In genomic region chr11:118911880-118912741, GRCh38 we compare ENCODE assay signal across 8 cellular contexts. TPM values are rescaled to one million over a fixed set of nuclear protein-coding genes. Genes with fewer than 3 reads are reported as not detected.
DNase-seq lines count a peak whose midpoint lies in the region; ATAC-seq, FAIRE-seq and TF ChIP-seq lines count a peak whose summit lies in the region.

No MANE protein-coding gene starts in this region.

- peaks cover 69% of the 10 kb centered on the region for H3K4me1 Mint-ChIP-seq in MCF 10A (ENCODE audit: insufficient read depth, unreplicated experiment)

- CTCF ChIA-PET in MCF 10A (lab: Yijun Ruan, JAX), result interaction anchor here (0.8 to 2.9 kb wide), 3 partner anchors 105 to 222 kb away, joined by 3 to 13 read pairs (median 3); no protein-coding TSS in a partner anchor

- no peak for ATAC-seq in HG02610 (IDR thresholded peaks at IDR 0.05; ENCODE audit: unreplicated experiment)

- peak; percentile 60 for FAIRE-seq in TTC549 (lab: Jason Lieb, UNC)

- DNase-seq in NCI-H82 (lab: John Stamatoyannopoulos, UW) (peak; percentile 69), NCI-H82 treated with DMSO at 0.1 percent for 48 hours (lab: John Stamatoyannopoulos, UW; ENCODE audit: unreplicated experiment) (no peak), MCF 10A (ENCODE audit: unreplicated experiment) (peak; percentile 96), islet precursor cell (peak; percentile 99), mesenteric fat pad (ENCODE audit: low spot score) (no peak)
- peak; percentile 89 for DNase-seq in stimulated activated CD4-positive, alpha-beta T cell treated with anti-CD3 and anti-CD28 coated beads, Interleukin-15, amount 100 ng/mL, for 24 hours

- POLR2A ChIA-PET in MCF 10A (lab: Yijun Ruan, JAX), result interaction anchor here (0.8 to 4.5 kb wide), 12 partner anchors 86 to 1225 kb away, joined by 3 to 56 read pairs (median 4); partner anchors contain the start of genes CENATAC, DDX6 and DPAGT1

- H3K4me3 Mint-ChIP-seq in MCF 10A (ENCODE audit: unreplicated experiment), result peak overlapping the region; percentile 79

- no TSS peak for BruUV-seq in MCF 10A (replicated peaks; lab: Mats Ljungman, UMichigan)

- H3K36me3 Mint-ChIP-seq in MCF 10A (ENCODE audit: insufficient read depth, unreplicated experiment), result peaks cover 33% of the 10 kb centered on the region

- TF ChIP-seq CTCF in MCF 10A (IDR thresholded peaks at IDR 0.05; ENCODE audit: unreplicated experiment), result no peak

- no peaks in the 10 kb centered on the region for H3K27me3 Mint-ChIP-seq in MCF 10A (ENCODE audit: insufficient read depth, unreplicated experiment)

- intact Hi-C loops in MCF 10A (cut with micrococcal nuclease), result loop anchor here (5.0 kb wide), 1 partner anchor 105 kb away; the partner anchor contains the start of genes RPS25 and TRAPPC4

- no peaks in the 10 kb centered on the region for H3K9me3 Mint-ChIP-seq in MCF 10A (ENCODE audit: unreplicated experiment)

- H3K27ac Mint-ChIP-seq in MCF 10A (ENCODE audit: low read depth, unreplicated experiment), result peak overlapping the region; percentile 90

RNA-seq across cellular contexts. Expression of gene BCL9L, which starts 13.6 kb away (rescaled TPM):
- total RNA-seq in MCF 10A (2022), result 91.6 and 121 TPM in 2 replicates
- total RNA-seq in mesenteric fat pad, result 86.4 TPM

RNA-seq across cellular contexts. Expression of gene CXCR5, which starts 28.4 kb away (rescaled TPM):
- total RNA-seq in MCF 10A (2022) (not detected in 2 replicates), mesenteric fat pad (not detected)

RNA-seq across cellular contexts. Expression of gene UPK2, which starts 44.0 kb away (rescaled TPM):
- total RNA-seq in MCF 10A (2022), result not detected in 2 replicates
- not detected for total RNA-seq in mesenteric fat pad

RNA-seq across cellular contexts. Expression of gene FOXR1, which starts 59.5 kb away (rescaled TPM):
- total RNA-seq in MCF 10A (2022), result not detected in 2 replicates
- total RNA-seq in mesenteric fat pad, result not detected

Comparison
In these comparisons a context has a peak if more than half of its experiments do, and no peak if none do; other contexts are left out.
1. DNase-seq: peak in NCI-H82 (single experiment), MCF 10A (single experiment), islet precursor cell (single experiment) and stimulated activated CD4-positive, alpha-beta T cell treated with anti-CD3 and anti-CD28 coated beads, Interleukin-15, amount 100 ng/mL, for 24 hours (single experiment); none in NCI-H82 treated with DMSO at 0.1 percent for 48 hours (single experiment) and mesenteric fat pad (single experiment).